ENCODE assay signal across 31 cellular contexts in the genomic region with DNA sequence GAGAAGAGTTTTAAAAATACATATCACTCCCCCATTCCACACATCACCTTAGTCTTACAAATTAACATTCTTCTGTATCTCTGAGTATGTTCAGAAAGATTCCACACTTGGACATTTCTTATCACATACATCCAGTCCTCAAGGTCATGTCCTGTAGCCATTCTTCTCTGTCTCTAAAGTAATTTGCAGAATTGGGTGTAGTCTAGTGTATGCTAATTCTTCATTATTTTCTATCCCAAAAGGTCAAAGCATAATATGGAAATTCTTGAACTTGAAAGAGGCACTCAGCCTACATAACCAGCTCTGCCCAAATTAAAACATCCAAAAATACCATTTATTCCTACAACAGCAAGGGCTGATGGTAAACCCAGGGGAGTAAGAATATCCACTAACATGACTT.
DNase-seq lines count a peak whose midpoint lies in the region; FAIRE-seq and TF ChIP-seq lines count a peak whose summit lies in the region.
"Had no signal": no experiment of that assay in that cellular context is flagged by ENCODE, and none has a peak within 500 bp of the region (broad histone marks: within the 10 kb centered on the region; RNA-seq: fewer than 3 reads in every experiment).

No MANE protein-coding gene starts in this region.

- no peaks in the 10 kb centered on the region for H3K9me1 ChIP-seq in endothelial cell of umbilical vein (replicated peaks; ENCODE audit: control insufficient read depth, extremely low read depth, insufficient read depth, low read length)

- no peak for FAIRE-seq in endothelial cell of umbilical vein (lab: Jason Lieb, UNC)
- FAIRE-seq: A204.1, D721Med had no signal

- no TSS peak for BruUV-seq in endothelial cell of umbilical vein (replicated peaks; lab: Mats Ljungman, UMichigan)

- CTCF ChIA-PET in endothelial cell of umbilical vein (lab: Charles Lee), result no interaction called here

- dilution Hi-C loops in endothelial cell of umbilical vein (cut with MboI; ENCODE audit: extremely low pct_ligation_motif_present, low sequenced_read_pairs), result no loop called here

- no peaks in the 10 kb centered on the region for H3K36me3 ChIP-seq in endothelial cell of umbilical vein (ENCODE audit: control insufficient read depth in 2 of 2, extremely low read depth in 1 of 2, insufficient read depth in 2 of 2, low read length in 2 of 2)
- H3K36me3 ChIP-seq: BE2C; BLaER1; BLaER1 treated with 17β-estradiol and CSF1 and Interleukin-3, amounts not matched to agents 10 nM and 100 nM had no signal

- TF ChIP-seq POLR2A in endothelial cell of umbilical vein (IDR thresholded peaks at IDR 0.05; ENCODE audit: low read depth, low read length), result no peak

- POLR2A ChIA-PET in endothelial cell of umbilical vein (lab: Charles Lee), result no interaction called here

- no peak overlapping the region for H3K27ac ChIP-seq in endothelial cell of umbilical vein (ENCODE audit: insufficient read depth, low read depth, low read length)
- H3K27ac ChIP-seq: 22Rv1; A549; BLaER1; BLaER1 treated with 17β-estradiol and CSF1 and Interleukin-3, amounts not matched to agents 10 nM and 100 nM; C4-2B had no signal

- DNase-seq in dermis blood vessel endothelial cell (peak; percentile 16), endothelial cell of umbilical vein (ENCODE audit: low read depth, low spot score) (peak; percentile 62), NCI-H774 (lab: John Stamatoyannopoulos, UW) (no peak)
- no peak for DNase-seq in stimulated activated CD4-positive, alpha-beta T cell treated with anti-CD3 and anti-CD28 coated beads, Interleukin-4, amount 100 ng/mL, for 4 hours
- DNase-seq: 8988T; ACHN; AML-193; BE2C; C1 segment of cervical spinal cord; Caco-2; Calu3; CD4-positive, alpha-beta memory T cell; CD4-positive, alpha-beta T cell; CD4-positive, CD25-positive, alpha-beta regulatory T cell; CD8-positive, alpha-beta memory T cell; CD8-positive, alpha-beta T cell; COR-L47; DMS 273 treated with DMSO at 0.1 percent for 48 hours; DMS153; DMS53; DMS79; DMS79 treated with DMSO at 0.1 percent for 48 hours; DND-41; EL had no signal

- H3K4me2 ChIP-seq in endothelial cell of umbilical vein (ENCODE audit: insufficient read depth, low read length), result no peak overlapping the region
- H3K4me2 ChIP-seq: A549; BLaER1; BLaER1 treated with 17β-estradiol and CSF1 and Interleukin-3, amounts not matched to agents 10 nM and 100 nM had no signal

- no peak for TF ChIP-seq CTCF in endothelial cell of umbilical vein (IDR thresholded peaks at IDR 0.05; ENCODE audit: extremely low read depth in 1 of 2, insufficient read depth in 1 of 2, low read depth in 1 of 2, low read length in 2 of 2)

- no peak overlapping the region for H3K9ac ChIP-seq in endothelial cell of umbilical vein (replicated peaks; ENCODE audit: extremely low read depth, insufficient read depth, low read length)
- H3K9ac ChIP-seq: BLaER1; BLaER1 treated with 17β-estradiol and CSF1 and Interleukin-3, amounts not matched to agents 10 nM and 100 nM had no signal

- H3K79me2 ChIP-seq in endothelial cell of umbilical vein (ENCODE audit: control insufficient read depth, insufficient read depth, low read length), result no peaks in the 10 kb centered on the region

- no peaks in the 10 kb centered on the region for H4K20me1 ChIP-seq in endothelial cell of umbilical vein (replicated peaks; ENCODE audit: control insufficient read depth, extremely low read depth, insufficient read depth, low read length)
- H4K20me1 ChIP-seq: BLaER1; BLaER1 treated with 17β-estradiol and CSF1 and Interleukin-3, amounts not matched to agents 10 nM and 100 nM had no signal

- no peak overlapping the region for H3K4me3 ChIP-seq in endothelial cell of umbilical vein (replicated peaks in 1 of 3; ENCODE audit: insufficient read depth in 1 of 3, low read depth in 1 of 3, low read length in 3 of 3)
- H3K4me3 ChIP-seq: A549; BLaER1; BLaER1 treated with 17β-estradiol and CSF1 and Interleukin-3, amounts not matched to agents 10 nM and 100 nM had no signal

- H3K4me1 ChIP-seq in endothelial cell of umbilical vein (ENCODE audit: control insufficient read depth, extremely low read depth, insufficient read depth, low read length), result no peaks in the 10 kb centered on the region
- H3K4me1 ChIP-seq: A549, BE2C, Caco-2 had no signal

- H2AFZ ChIP-seq in endothelial cell of umbilical vein (ENCODE audit: low read depth, low read length), result no peak overlapping the region

- H3K9me3 ChIP-seq in endothelial cell of umbilical vein (replicated peaks; ENCODE audit: control insufficient read depth, insufficient read depth, low read length), result no peaks in the 10 kb centered on the region
- H3K9me3 ChIP-seq: BE2C, BLaER1, Caco-2 had no signal

- intact Hi-C loops in endothelial cell of umbilical vein (cut with micrococcal nuclease), result no loop called here

- no peaks in the 10 kb centered on the region for H3K27me3 ChIP-seq in endothelial cell of umbilical vein (ENCODE audit: control insufficient read depth in 2 of 2, insufficient read depth in 2 of 2, low read length in 2 of 2)
- H3K27me3 ChIP-seq: BLaER1; BLaER1 treated with 17β-estradiol and CSF1 and Interleukin-3, amounts not matched to agents 10 nM and 100 nM had no signal

TF ChIP-seq in endothelial cell of umbilical vein, 7 proteins besides CTCF, POLR2A, EP300 and RAD21:
- no peak for TF ChIP-seq EZH2 (IDR thresholded peaks at IDR 0.05; ENCODE audit: borderline replicate concordance, low read depth, low read length, severe bottlenecking)
- no peak for TF ChIP-seq MYC (IDR thresholded peaks at IDR 0.05; ENCODE audit: low read depth, low read length)
- no peak for TF ChIP-seq POLR2AphosphoS5 (IDR thresholded peaks at IDR 0.05; ENCODE audit: insufficient read depth, low read depth, low read length)
- TF ChIP-seq GATA2 (IDR thresholded peaks at IDR 0.05; ENCODE audit: insufficient read depth, insufficient read length, low read depth, low read length), result no peak
- no peak for TF ChIP-seq JUN (IDR thresholded peaks at IDR 0.05; ENCODE audit: borderline replicate concordance, insufficient read depth, insufficient read length, low read depth)
- no peak for TF ChIP-seq FOS (IDR thresholded peaks at IDR 0.05; ENCODE audit: borderline replicate concordance, insufficient read depth, low read length)
- TF ChIP-seq, protein P1, sequence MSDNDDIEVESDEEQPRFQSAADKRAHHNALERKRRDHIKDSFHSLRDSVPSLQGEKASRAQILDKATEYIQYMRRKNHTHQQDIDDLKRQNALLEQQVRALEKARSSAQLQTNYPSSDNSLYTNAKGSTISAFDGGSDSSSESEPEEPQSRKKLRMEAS (IDR thresholded peaks at IDR 0.05; ENCODE audit: insufficient read depth, insufficient read length), result no peak

Comparison
In these comparisons a context has a peak if more than half of its experiments do, and no peak if none do; other contexts are left out.
1. DNase-seq: peak in dermis blood vessel endothelial cell (single experiment) and endothelial cell of umbilical vein (single experiment); none in NCI-H774 (single experiment) and stimulated activated CD4-positive, alpha-beta T cell treated with anti-CD3 and anti-CD28 coated beads, Interleukin-4, amount 100 ng/mL, for 4 hours (0 of 2).